7 cellular contexts compared by ENCODE assay signal in genomic region chr4:131742536-131743205, GRCh38.
DNase-seq lines count a peak whose midpoint lies in the region; ATAC-seq, FAIRE-seq and TF ChIP-seq lines count a peak whose summit lies in the region.
"Not testable (repeated sequence)": the region's sequence is repeated elsewhere in the genome, so short reads cannot be mapped to it uniquely, and the experiment has no call there.

No MANE protein-coding gene starts in this region.

- H3K27me3 Mint-ChIP-seq in chondrocyte (ENCODE audit: low read depth); glutamatergic neuron (ENCODE audit: unreplicated experiment): not testable (repeated sequence)

- H3K27ac Mint-ChIP-seq in chondrocyte (ENCODE audit: unreplicated experiment) = not testable (repeated sequence)
- peak overlapping the region; percentile 34 for H3K27ac Mint-ChIP-seq in glutamatergic neuron (ENCODE audit: unreplicated experiment)

- WGBS in spleen, 5 donors = 90 to 97% (median 94%) methylated on average over 22 to 40 of the region's 45 CpGs

- DNase-seq in GM19239 (ENCODE audit: insufficient read length, low spot score) (peak; percentile 36), chondrocyte (ENCODE audit: low spot score) (peak; percentile 100), mucosa of descending colon (peak in 2 of 3 donors; percentile 17 to 28), spleen (peak; percentile 15)
- DNase-seq in activated CD8-positive, alpha-beta memory T cell treated with anti-CD3 and anti-CD28 coated beads, Interleukin-2, amount 50 U/mL, for 4 hours = peak; percentile 39
- DNase-seq in activated T-helper 9 cell treated with anti-CD3 and anti-CD28 coated beads, Interleukin-2, amount 50 U/mL, for 16 hours (ENCODE audit: low read depth) = peak; percentile 33
- not testable (repeated sequence) for DNase-seq in glutamatergic neuron

- not testable (repeated sequence) for TF ChIP-seq CTCF in chondrocyte (IDR thresholded peaks at IDR 0.05); glutamatergic neuron (IDR thresholded peaks at IDR 0.05; ENCODE audit: partially characterized antibody, unreplicated experiment); mucosa of descending colon (IDR thresholded peaks at IDR 0.05); spleen (IDR thresholded peaks at IDR 0.05 in 8 of 11, conservative IDR thresholded peaks at IDR 0.05 in 3 of 11)

- not testable (repeated sequence) for H3K36me3 Mint-ChIP-seq in chondrocyte (ENCODE audit: low read depth); glutamatergic neuron (ENCODE audit: unreplicated experiment)

- FAIRE-seq in GM19239 (lab: Jason Lieb, UNC) = not testable (repeated sequence)

- not testable (repeated sequence) for H3K27me3 ChIP-seq in spleen (replicated peaks in 1 of 7)

- not testable (repeated sequence) for ATAC-seq in mucosa of descending colon

- not testable (repeated sequence) for H3K9me3 ChIP-seq in mucosa of descending colon, spleen

- not testable (repeated sequence) for H3K9me3 Mint-ChIP-seq in chondrocyte (ENCODE audit: low read depth); glutamatergic neuron (ENCODE audit: unreplicated experiment)

- H3K4me3 Mint-ChIP-seq in chondrocyte (ENCODE audit: unreplicated experiment); glutamatergic neuron (ENCODE audit: unreplicated experiment): not testable (repeated sequence)

- not testable (repeated sequence) for TF ChIP-seq POLR2A in spleen (IDR thresholded peaks at IDR 0.05)

- not testable (repeated sequence) for H3K4me1 ChIP-seq in mucosa of descending colon (ENCODE audit: low read depth); spleen

- H3K27ac ChIP-seq in spleen = not testable (repeated sequence)

- H3K4me1 Mint-ChIP-seq in chondrocyte (ENCODE audit: low read depth); glutamatergic neuron (ENCODE audit: low read depth, unreplicated experiment): not testable (repeated sequence)

- H3K4me3 ChIP-seq in mucosa of descending colon, spleen: not testable (repeated sequence)

- intact Hi-C loops in mucosa of descending colon (cut with DNase I, micrococcal nuclease); spleen (cut with DNase I; ENCODE audit: low total_unique reads): not testable (repeated sequence)

- not testable (repeated sequence) for H3K36me3 ChIP-seq in mucosa of descending colon (ENCODE audit: low read depth); spleen
